14 cellular contexts compared by ENCODE assay signal in genomic region chr6:36340341-36340670, GRCh38. TPM values are rescaled to one million over a fixed set of nuclear protein-coding genes. Genes with fewer than 3 reads are reported as not detected.
DNase-seq lines count a peak whose midpoint lies in the region; FAIRE-seq and TF ChIP-seq lines count a peak whose summit lies in the region.
"Had no signal": no experiment of that assay in that cellular context is flagged by ENCODE, and none has a peak within 500 bp of the region (broad histone marks: within the 10 kb centered on the region; RNA-seq: fewer than 3 reads in every experiment).

No MANE protein-coding gene starts in this region.

- H3K27me3 ChIP-seq in Peyer's patch = no peaks in the 10 kb centered on the region
- H3K27me3 ChIP-seq in iPS-18a (ENCODE audit: control insufficient read depth, insufficient read depth, low read length) = peaks cover 18% of the 10 kb centered on the region
- H3K27me3 ChIP-seq in suprapubic skin = no peaks in the 10 kb centered on the region
- H3K27me3 ChIP-seq in ascending aorta = no peaks in the 10 kb centered on the region

- 55% methylated on average over 13 of the region's 13 CpGs for whole genome bisulfite sequencing in suprapubic skin

- H3K4me1 ChIP-seq in HEK293 (ENCODE audit: control insufficient read depth, insufficient read depth, low read length) (no peaks in the 10 kb centered on the region), Peyer's patch (peaks cover 0 to 16% (median 0%) of the 10 kb centered on the region in 4 donors), iPS-18a (ENCODE audit: control insufficient read depth, low read depth, low read length) (no peaks in the 10 kb centered on the region), suprapubic skin (peaks cover 9% of the 10 kb centered on the region), ascending aorta (peaks cover 0 to 20% of the 10 kb centered on the region in 2 donors)

- H3K36me3 ChIP-seq in HEK293 (ENCODE audit: control insufficient read depth in 2 of 2, insufficient read depth in 1 of 2, low read length in 2 of 2) (no peaks in the 10 kb centered on the region), Peyer's patch (no peaks in the 10 kb centered on the region), iPS-18a (ENCODE audit: control insufficient read depth, low read depth, low read length) (no peaks in the 10 kb centered on the region), suprapubic skin (no peaks in the 10 kb centered on the region), ascending aorta (no peaks in the 10 kb centered on the region)
- H3K36me3 ChIP-seq: brain microvascular endothelial cell had no signal

- TF ChIP-seq EP300 in suprapubic skin (IDR thresholded peaks at IDR 0.05) = no peak

- H3K27ac ChIP-seq in HEK293 (ENCODE audit: extremely low read depth, low read depth, low read length) = no peak overlapping the region
- peak overlapping the region in 3 of 4 donors; percentile 78 to 94 (median 89) for H3K27ac ChIP-seq in Peyer's patch
- no peak overlapping the region for H3K27ac ChIP-seq in iPS-18a (ENCODE audit: low read length)
- H3K27ac ChIP-seq in suprapubic skin = no peak overlapping the region
- peak overlapping the region in 1 of 2 donors; percentile 53 for H3K27ac ChIP-seq in ascending aorta
- H3K27ac ChIP-seq: brain microvascular endothelial cell had no signal

- CTCF ChIA-PET in HEK293 (lab: Yijun Ruan, JAX) = interaction anchor here (0.6 to 17.7 kb wide), 26 partner anchors 9 to 443 kb away, joined by 3 to 234 read pairs (median 5); no protein-coding TSS in a partner anchor

- FAIRE-seq in GM19239 (lab: Jason Lieb, UNC) = no peak

- H3K9me3 ChIP-seq in HEK293 (ENCODE audit: control insufficient read depth, insufficient read depth, low read depth, low read length) = no peaks in the 10 kb centered on the region
- no peaks in the 10 kb centered on the region for H3K9me3 ChIP-seq in Peyer's patch
- no peaks in the 10 kb centered on the region for H3K9me3 ChIP-seq in iPS-18a (ENCODE audit: control insufficient read depth, low read depth, low read length)
- H3K9me3 ChIP-seq in suprapubic skin = no peaks in the 10 kb centered on the region
- H3K9me3 ChIP-seq in ascending aorta = no peaks in the 10 kb centered on the region

- DNase-seq in Peyer's patch = no peak
- no peak for DNase-seq in suprapubic skin (ENCODE audit: low spot score in 2 of 2)
- no peak for DNase-seq in D341Med (ENCODE audit: low spot score)
- no peak for DNase-seq in SW 1271 (lab: John Stamatoyannopoulos, UW)
- DNase-seq in ascending aorta (ENCODE audit: low spot score in 2 of 2) = no peak
- DNase-seq in GM19239 (ENCODE audit: insufficient read length, low spot score) = no peak
- DNase-seq: NCI-H1105 had no signal

- intact Hi-C loops in ascending aorta (cut with DNase I) = no loop called here

- TF ChIP-seq CTCF in HEK293 (tag by site-specific recombination; IDR thresholded peaks at IDR 0.05) (no peak), Peyer's patch (IDR thresholded peaks at IDR 0.05) (no peak), suprapubic skin (IDR thresholded peaks at IDR 0.05) (no peak), ascending aorta (IDR thresholded peaks at IDR 0.05) (no peak)

- peak in 1 of 2 donors; percentile 33 for TF ChIP-seq POLR2A in Peyer's patch (IDR thresholded peaks at IDR 0.05)
- TF ChIP-seq POLR2A in suprapubic skin (IDR thresholded peaks at IDR 0.05) = no peak

- POLR2A ChIA-PET in HEK293 (lab: Yijun Ruan, JAX) = interaction anchor here (1.4 kb wide), 1 partner anchor 10 kb away, joined by 5 read pairs; no protein-coding TSS in a partner anchor

- no peak overlapping the region for H3K9ac ChIP-seq in iPS-18a (ENCODE audit: low read length)

- H3K4me3 ChIP-seq in HEK293 (ENCODE audit: low read depth, low read length) (no peak overlapping the region), Peyer's patch (no peak overlapping the region), iPS-18a (ENCODE audit: low read length) (peak overlapping the region; percentile 44), suprapubic skin (peak overlapping the region; percentile 9), ascending aorta (no peak overlapping the region)

TF ChIP-seq in HEK293, 187 proteins besides CTCF, POLR2A, EP300 and RAD21:
- 0 out of 2 replicates have a peak, but pooled peaks have one; percentile 10 for TF ChIP-seq ZFHX2 (tag by site-specific recombination; conservative IDR thresholded peaks at IDR 0.05)
- TF ChIP-seq, protein P1, sequence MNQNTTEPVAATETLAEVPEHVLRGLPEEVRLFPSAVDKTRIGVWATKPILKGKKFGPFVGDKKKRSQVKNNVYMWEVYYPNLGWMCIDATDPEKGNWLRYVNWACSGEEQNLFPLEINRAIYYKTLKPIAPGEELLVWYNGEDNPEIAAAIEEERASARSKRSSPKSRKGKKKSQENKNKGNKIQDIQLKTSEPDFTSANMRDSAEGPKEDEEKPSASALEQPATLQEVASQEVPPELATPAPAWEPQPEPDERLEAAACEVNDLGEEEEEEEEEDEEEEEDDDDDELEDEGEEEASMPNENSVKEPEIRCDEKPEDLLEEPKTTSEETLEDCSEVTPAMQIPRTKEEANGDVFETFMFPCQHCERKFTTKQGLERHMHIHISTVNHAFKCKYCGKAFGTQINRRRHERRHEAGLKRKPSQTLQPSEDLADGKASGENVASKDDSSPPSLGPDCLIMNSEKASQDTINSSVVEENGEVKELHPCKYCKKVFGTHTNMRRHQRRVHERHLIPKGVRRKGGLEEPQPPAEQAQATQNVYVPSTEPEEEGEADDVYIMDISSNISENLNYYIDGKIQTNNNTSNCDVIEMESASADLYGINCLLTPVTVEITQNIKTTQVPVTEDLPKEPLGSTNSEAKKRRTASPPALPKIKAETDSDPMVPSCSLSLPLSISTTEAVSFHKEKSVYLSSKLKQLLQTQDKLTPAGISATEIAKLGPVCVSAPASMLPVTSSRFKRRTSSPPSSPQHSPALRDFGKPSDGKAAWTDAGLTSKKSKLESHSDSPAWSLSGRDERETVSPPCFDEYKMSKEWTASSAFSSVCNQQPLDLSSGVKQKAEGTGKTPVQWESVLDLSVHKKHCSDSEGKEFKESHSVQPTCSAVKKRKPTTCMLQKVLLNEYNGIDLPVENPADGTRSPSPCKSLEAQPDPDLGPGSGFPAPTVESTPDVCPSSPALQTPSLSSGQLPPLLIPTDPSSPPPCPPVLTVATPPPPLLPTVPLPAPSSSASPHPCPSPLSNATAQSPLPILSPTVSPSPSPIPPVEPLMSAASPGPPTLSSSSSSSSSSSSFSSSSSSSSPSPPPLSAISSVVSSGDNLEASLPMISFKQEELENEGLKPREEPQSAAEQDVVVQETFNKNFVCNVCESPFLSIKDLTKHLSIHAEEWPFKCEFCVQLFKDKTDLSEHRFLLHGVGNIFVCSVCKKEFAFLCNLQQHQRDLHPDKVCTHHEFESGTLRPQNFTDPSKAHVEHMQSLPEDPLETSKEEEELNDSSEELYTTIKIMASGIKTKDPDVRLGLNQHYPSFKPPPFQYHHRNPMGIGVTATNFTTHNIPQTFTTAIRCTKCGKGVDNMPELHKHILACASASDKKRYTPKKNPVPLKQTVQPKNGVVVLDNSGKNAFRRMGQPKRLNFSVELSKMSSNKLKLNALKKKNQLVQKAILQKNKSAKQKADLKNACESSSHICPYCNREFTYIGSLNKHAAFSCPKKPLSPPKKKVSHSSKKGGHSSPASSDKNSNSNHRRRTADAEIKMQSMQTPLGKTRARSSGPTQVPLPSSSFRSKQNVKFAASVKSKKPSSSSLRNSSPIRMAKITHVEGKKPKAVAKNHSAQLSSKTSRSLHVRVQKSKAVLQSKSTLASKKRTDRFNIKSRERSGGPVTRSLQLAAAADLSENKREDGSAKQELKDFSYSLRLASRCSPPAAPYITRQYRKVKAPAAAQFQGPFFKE (tag by site-specific recombination; IDR thresholded peaks at IDR 0.05; ENCODE audit: borderline replicate concordance) = no peak
- no peak for TF ChIP-seq SALL2 (tag by site-specific recombination; IDR thresholded peaks at IDR 0.05; ENCODE audit: borderline replicate concordance)
- TF ChIP-seq GLIS2 (tag by site-specific recombination; IDR thresholded peaks at IDR 0.05) = no peak
- TF ChIP-seq ZNF48 (tag by site-specific recombination; IDR thresholded peaks at IDR 0.05) = no peak
- no peak for TF ChIP-seq ZNF155 (tag by site-specific recombination; IDR thresholded peaks at IDR 0.05)
- TF ChIP-seq ZNF221 (tag by site-specific recombination; IDR thresholded peaks at IDR 0.05; ENCODE audit: borderline replicate concordance) = no peak
- no peak for TF ChIP-seq RBAK (tag by site-specific recombination; IDR thresholded peaks at IDR 0.05)
TF ChIP-seq in HEK293: peak in this region for 1.

RNA-seq across cellular contexts. Expression of gene BNIP5, which starts 3.6 kb away (rescaled TPM):
- total RNA-seq in Peyer's patch (10 to 100 TPM in 3 of 4 donors, 1 to 10 TPM in 1; 9.1 to 35.4 (median 25.3) TPM), suprapubic skin (under 1 TPM in 1 of 4 donors, not detected in 3; 0.11 TPM), ascending aorta (not detected)
- total RNA-seq: activated CD8-positive, alpha-beta memory T cell treated with anti-CD3 and anti-CD28 coated beads, Interleukin-2, amount 10 ng/mL, durations not matched to agents 7 days and 5 days; activated naive CD4-positive, alpha-beta T cell treated with anti-CD3 and anti-CD28 coated beads for 36 hours; posterior vena cava; subcutaneous adipose tissue had no signal

RNA-seq across cellular contexts. Expression of gene ETV7, which starts 47.2 kb away (rescaled TPM):
- total RNA-seq in Peyer's patch (10 to 100 TPM in 2 of 4 donors, 1 to 10 TPM in 2; 3.3 to 12.1 (median 9.9) TPM), suprapubic skin (10 to 100 TPM in 2 of 4 donors, 1 to 10 TPM in 2; 5.9 to 13.0 (median 9.5) TPM), ascending aorta (not detected)

Comparison
In these comparisons a context has a peak if more than half of its experiments do, and no peak if none do; other contexts are left out.
1. H3K27ac ChIP-seq: peak in Peyer's patch (3 of 4); none in HEK293 (single experiment), iPS-18a (single experiment) and suprapubic skin (single experiment).
2. H3K4me3 ChIP-seq: peak in iPS-18a (single experiment) and suprapubic skin (single experiment); none in HEK293 (single experiment), Peyer's patch (0 of 4) and ascending aorta (0 of 2).
3. RNA of gene BNIP5, which starts 3.6 kb away (total RNA-seq): 9.1 to 35.4 TPM in Peyer's patch; 0.11 TPM in suprapubic skin and not detected in ascending aorta (single experiment); every median in the first group is over 4 times any median in the second.